In genomic region chr7:88151119-88151790, GRCh38 we compare ENCODE assay signal across 15 cellular contexts.
"Had no signal": no experiment of that assay in that cellular context is flagged by ENCODE, and none has a peak within 500 bp of the region (broad histone marks: within the 10 kb centered on the region; RNA-seq: fewer than 3 reads in every experiment).

No MANE protein-coding gene starts in this region.

- H3K4me3 Mint-ChIP-seq: naive thymus-derived CD8-positive, alpha-beta T cell; neural crest cell; type B pancreatic cell had no signal

- ATAC-seq: esophagus mucosa; heart left ventricle; mucosa of descending colon; naive thymus-derived CD8-positive, alpha-beta T cell; right cardiac atrium; stimulated activated naive CD8-positive, alpha-beta T cell treated with anti-CD3 and anti-CD28 coated beads, Interleukin-15, Interleukin-2, amounts not matched to agents 100 U/mL and 50 U/mL, for 24 hours had no signal

- H3K27ac Mint-ChIP-seq: naive thymus-derived CD8-positive, alpha-beta T cell; progenitor cell of endocrine pancreas; type B pancreatic cell had no signal

- H3K9me3 Mint-ChIP-seq: neural crest cell, type B pancreatic cell had no signal

- H3K4me1 Mint-ChIP-seq: naive thymus-derived CD8-positive, alpha-beta T cell; neural crest cell had no signal

- DNase-seq: cortex of kidney; effector memory CD4-positive, alpha-beta T cell; kidney glomerular epithelial cell; mammary epithelial cell; mucosa of descending colon; naive thymus-derived CD8-positive, alpha-beta T cell; right cardiac atrium; stimulated activated CD4-positive, alpha-beta T cell treated with anti-CD3 and anti-CD28 coated beads, Interleukin-2, amount 100 ng/mL, for 48 hours; stimulated activated naive CD8-positive, alpha-beta T cell treated with anti-CD3 and anti-CD28 coated beads, Interleukin-15, Interleukin-2, amounts not matched to agents 100 U/mL and 50 U/mL, for 24 hours; thyroid gland had no signal

- H3K27me3 Mint-ChIP-seq: naive thymus-derived CD8-positive, alpha-beta T cell; type B pancreatic cell had no signal
